In the genomic region with DNA sequence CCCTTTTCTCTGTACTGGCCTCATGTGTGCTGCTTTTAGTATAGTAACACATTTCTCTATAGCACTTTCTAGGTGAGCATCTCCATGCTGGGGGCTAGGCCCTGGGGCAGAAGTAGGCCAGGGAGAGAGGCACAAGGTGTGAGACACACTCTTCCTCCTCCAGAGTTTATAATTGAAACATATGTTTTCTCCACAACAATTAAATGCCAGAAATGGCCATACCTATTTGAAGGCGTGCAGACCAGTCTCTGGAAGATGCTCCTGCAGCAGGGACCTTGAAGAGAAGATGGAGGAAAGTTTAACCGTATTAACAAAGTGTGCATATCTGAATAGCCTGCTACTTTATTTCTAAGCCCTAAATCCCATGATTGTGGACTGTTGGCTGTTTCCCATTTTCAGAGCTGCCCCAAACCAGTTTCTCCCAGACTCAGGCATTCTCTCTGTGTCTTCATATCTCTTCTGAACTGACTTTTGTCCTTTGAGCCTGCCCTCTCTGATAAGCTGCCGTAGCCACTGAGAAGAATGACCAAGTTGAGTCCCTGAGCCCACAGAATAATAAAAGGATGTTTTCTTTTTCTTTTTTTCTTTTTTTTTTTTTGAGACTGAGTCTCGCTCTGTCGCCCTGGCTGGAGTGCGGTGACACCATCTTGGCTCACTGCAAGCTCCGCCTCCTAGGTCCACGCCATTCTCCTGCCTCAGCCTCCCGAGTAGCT, we compare ENCODE assay signal across 1 cellular context.
TF ChIP-seq lines count a peak whose summit lies in the region.

No MANE protein-coding gene starts in this region.

TF ChIP-seq in HepG2, 621 proteins besides CTCF, POLR2A, EP300 and RAD21 (continued from another document):
- TF ChIP-seq AHDC1 (CRISPR knock-in tag; IDR thresholded peaks at IDR 0.05; ENCODE audit: borderline replicate concordance), result peak; percentile 75; the same call in 1 of the 2 replicates
- TF ChIP-seq MAZ (IDR thresholded peaks at IDR 0.05; ENCODE audit: borderline replicate concordance, low read depth, low read length), result no peak
- no peak for TF ChIP-seq MAZ (CRISPR knock-in tag; IDR thresholded peaks at IDR 0.05; ENCODE audit: low read depth)
- 0 out of 2 replicates have a peak, but pooled peaks have one; percentile 74 for TF ChIP-seq ZNF775 (CRISPR knock-in tag; IDR thresholded peaks at IDR 0.05; ENCODE audit: borderline replicate concordance)
- peak; percentile 84 for TF ChIP-seq HNF4G (IDR thresholded peaks at IDR 0.05; ENCODE audit: borderline replicate concordance, low read depth, low read length)
- TF ChIP-seq HNF4G (CRISPR knock-in tag; IDR thresholded peaks at IDR 0.05; ENCODE audit: borderline replicate concordance, low read depth), result no peak
- no peak for TF ChIP-seq BCL6 (CRISPR knock-in tag; IDR thresholded peaks at IDR 0.05)
- TF ChIP-seq POGZ (CRISPR knock-in tag; IDR thresholded peaks at IDR 0.05), result 0 out of 2 replicates have a peak, but pooled peaks have one; percentile 15
- TF ChIP-seq HDAC1 (CRISPR knock-in tag; IDR thresholded peaks at IDR 0.05), result peak; percentile 45; the same call in 1 of the 2 replicates
- peak; percentile 67; the same call in 1 of the 2 replicates for TF ChIP-seq DPF2 (CRISPR knock-in tag; IDR thresholded peaks at IDR 0.05; ENCODE audit: borderline replicate concordance, low read depth)
- TF ChIP-seq PAXIP1 (CRISPR knock-in tag; conservative IDR thresholded peaks at IDR 0.05), result peak; percentile 79
- no peak for TF ChIP-seq ZNF605 (CRISPR knock-in tag; IDR thresholded peaks at IDR 0.05)
- no peak for TF ChIP-seq NFKB2 (CRISPR knock-in tag; IDR thresholded peaks at IDR 0.05; ENCODE audit: borderline replicate concordance)
- no peak for TF ChIP-seq FIP1L1 (IDR thresholded peaks at IDR 0.05; ENCODE audit: borderline replicate concordance, insufficient read depth, low read depth, low read length)
- no peak for TF ChIP-seq WIZ (CRISPR knock-in tag; IDR thresholded peaks at IDR 0.05)
- TF ChIP-seq CHCHD3 (CRISPR knock-in tag; IDR thresholded peaks at IDR 0.05), result no peak
- TF ChIP-seq, protein P1, sequence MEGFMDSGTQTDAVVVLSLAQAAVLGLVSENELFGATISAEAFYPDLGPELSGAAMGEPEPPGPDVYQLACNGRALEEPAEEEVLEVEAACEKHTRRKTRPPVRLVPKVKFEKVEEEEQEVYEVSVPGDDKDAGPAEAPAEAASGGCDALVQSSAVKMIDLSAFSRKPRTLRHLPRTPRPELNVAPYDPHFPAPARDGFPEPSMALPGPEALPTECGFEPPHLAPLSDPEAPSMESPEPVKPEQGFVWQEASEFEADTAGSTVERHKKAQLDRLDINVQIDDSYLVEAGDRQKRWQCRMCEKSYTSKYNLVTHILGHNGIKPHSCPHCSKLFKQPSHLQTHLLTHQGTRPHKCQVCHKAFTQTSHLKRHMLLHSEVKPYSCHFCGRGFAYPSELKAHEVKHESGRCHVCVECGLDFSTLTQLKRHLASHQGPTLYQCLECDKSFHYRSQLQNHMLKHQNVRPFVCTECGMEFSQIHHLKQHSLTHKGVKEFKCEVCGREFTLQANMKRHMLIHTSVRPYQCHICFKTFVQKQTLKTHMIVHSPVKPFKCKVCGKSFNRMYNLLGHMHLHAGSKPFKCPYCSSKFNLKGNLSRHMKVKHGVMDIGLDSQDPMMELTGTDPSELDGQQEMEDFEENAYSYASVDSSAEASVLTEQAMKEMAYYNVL (CRISPR knock-in tag; IDR thresholded peaks at IDR 0.05; ENCODE audit: borderline replicate concordance), result 0 out of 2 replicates have a peak, but pooled peaks have one; percentile 59
- TF ChIP-seq NCOR1 (IDR thresholded peaks at IDR 0.05; ENCODE audit: borderline replicate concordance, low read length), result peak; percentile 63; the same call in 1 of the 2 replicates
- TF ChIP-seq KMT2A (CRISPR knock-in tag; IDR thresholded peaks at IDR 0.05), result no peak
- peak; percentile 49; the same call in 1 of the 2 replicates for TF ChIP-seq PHF21A (CRISPR knock-in tag; IDR thresholded peaks at IDR 0.05)
- TF ChIP-seq FOXP4 (CRISPR knock-in tag; IDR thresholded peaks at IDR 0.05), result peak; percentile 22; the same call in 1 of the 2 replicates
- TF ChIP-seq ZNF224 (CRISPR knock-in tag; IDR thresholded peaks at IDR 0.05), result no peak
- no peak for TF ChIP-seq SOX6 (IDR thresholded peaks at IDR 0.05)
- TF ChIP-seq SOX6 (CRISPR knock-in tag; IDR thresholded peaks at IDR 0.05), result peak; percentile 85
- TF ChIP-seq, protein P2, sequence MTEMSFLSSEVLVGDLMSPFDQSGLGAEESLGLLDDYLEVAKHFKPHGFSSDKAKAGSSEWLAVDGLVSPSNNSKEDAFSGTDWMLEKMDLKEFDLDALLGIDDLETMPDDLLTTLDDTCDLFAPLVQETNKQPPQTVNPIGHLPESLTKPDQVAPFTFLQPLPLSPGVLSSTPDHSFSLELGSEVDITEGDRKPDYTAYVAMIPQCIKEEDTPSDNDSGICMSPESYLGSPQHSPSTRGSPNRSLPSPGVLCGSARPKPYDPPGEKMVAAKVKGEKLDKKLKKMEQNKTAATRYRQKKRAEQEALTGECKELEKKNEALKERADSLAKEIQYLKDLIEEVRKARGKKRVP (CRISPR knock-in tag; IDR thresholded peaks at IDR 0.05), result no peak
- TF ChIP-seq MYPOP (CRISPR knock-in tag; IDR thresholded peaks at IDR 0.05), result 0 out of 2 replicates have a peak, but pooled peaks have one; percentile 20
- TF ChIP-seq SOX5 (CRISPR knock-in tag; IDR thresholded peaks at IDR 0.05; ENCODE audit: borderline replicate concordance), result 0 out of 2 replicates have a peak, but pooled peaks have one; percentile 13
- TF ChIP-seq CBX1 (IDR thresholded peaks at IDR 0.05; ENCODE audit: low read depth), result no peak
- TF ChIP-seq ONECUT2 (CRISPR knock-in tag; IDR thresholded peaks at IDR 0.05), result no peak
- no peak for TF ChIP-seq HNF1A (IDR thresholded peaks at IDR 0.05; ENCODE audit: low read depth)
- no peak for TF ChIP-seq HNF1A (CRISPR knock-in tag; IDR thresholded peaks at IDR 0.05; ENCODE audit: borderline replicate concordance)
- no peak for TF ChIP-seq ZNF253 (CRISPR knock-in tag; IDR thresholded peaks at IDR 0.05; ENCODE audit: borderline replicate concordance)
- TF ChIP-seq ZKSCAN8 (CRISPR knock-in tag; IDR thresholded peaks at IDR 0.05; ENCODE audit: borderline replicate concordance), result no peak
- no peak for TF ChIP-seq MTF1 (CRISPR knock-in tag; IDR thresholded peaks at IDR 0.05)
